In genomic region chr16:4176794-4177438, GRCh38 we compare ENCODE assay signal across 1 cellular context.
TF ChIP-seq lines count a peak whose summit lies in the region.

No MANE protein-coding gene starts in this region.

TF ChIP-seq in GM12878, 131 proteins besides CTCF, POLR2A, EP300 and RAD21 (continued from another document and continues in another):
- TF ChIP-seq ZBTB40 (IDR thresholded peaks at IDR 0.05; ENCODE audit: borderline replicate concordance) (no peak), REST (IDR thresholded peaks at IDR 0.05; ENCODE audit: low read depth, low read length) (no peak), ETV6 (conservative IDR thresholded peaks at IDR 0.05 in 1 of 2, IDR thresholded peaks at IDR 0.05 in 1 of 2; ENCODE audit: borderline replicate concordance in 1 of 2, low read depth in 1 of 2) (0 out of 4 replicates have a peak, but pooled peaks of 1 of the 2 experiments have one; percentile 15), FOXK2 (IDR thresholded peaks at IDR 0.05) (no peak), BCL11A (IDR thresholded peaks at IDR 0.05; ENCODE audit: low read depth, low read length) (0 out of 2 replicates have a peak, but pooled peaks have one; percentile 12), CBX5 (IDR thresholded peaks at IDR 0.05; ENCODE audit: low read depth) (no peak), ZNF274 (IDR thresholded peaks at IDR 0.05; ENCODE audit: insufficient read depth, insufficient read length) (no peak), IRF4 (IDR thresholded peaks at IDR 0.05; ENCODE audit: low read depth, low read length) (no peak), E2F8 (IDR thresholded peaks at IDR 0.05; ENCODE audit: low read depth, partially characterized antibody) (no peak), HCFC1 (IDR thresholded peaks at IDR 0.05; ENCODE audit: low read length) (no peak), CUX1 (IDR thresholded peaks at IDR 0.05; ENCODE audit: insufficient replicate concordance, low read depth, low read length) (no peak), CBX3 (IDR thresholded peaks at IDR 0.05; ENCODE audit: borderline replicate concordance, low read depth) (no peak), RELB (IDR thresholded peaks at IDR 0.05; ENCODE audit: low read depth) (0 out of 2 replicates have a peak, but pooled peaks have one; percentile 14), GATAD2B (conservative IDR thresholded peaks at IDR 0.05; ENCODE audit: low read depth) (0 out of 2 replicates have a peak, but pooled peaks have one; percentile 42), IRF3 (IDR thresholded peaks at IDR 0.05) (no peak), MEF2B (IDR thresholded peaks at IDR 0.05; ENCODE audit: partially characterized antibody, poor library complexity, severe bottlenecking) (peak; percentile 90), RUNX3 (IDR thresholded peaks at IDR 0.05; ENCODE audit: low read length) (peak; percentile 21; the same call in 1 of the 2 replicates)
- TF ChIP-seq, protein P1, sequence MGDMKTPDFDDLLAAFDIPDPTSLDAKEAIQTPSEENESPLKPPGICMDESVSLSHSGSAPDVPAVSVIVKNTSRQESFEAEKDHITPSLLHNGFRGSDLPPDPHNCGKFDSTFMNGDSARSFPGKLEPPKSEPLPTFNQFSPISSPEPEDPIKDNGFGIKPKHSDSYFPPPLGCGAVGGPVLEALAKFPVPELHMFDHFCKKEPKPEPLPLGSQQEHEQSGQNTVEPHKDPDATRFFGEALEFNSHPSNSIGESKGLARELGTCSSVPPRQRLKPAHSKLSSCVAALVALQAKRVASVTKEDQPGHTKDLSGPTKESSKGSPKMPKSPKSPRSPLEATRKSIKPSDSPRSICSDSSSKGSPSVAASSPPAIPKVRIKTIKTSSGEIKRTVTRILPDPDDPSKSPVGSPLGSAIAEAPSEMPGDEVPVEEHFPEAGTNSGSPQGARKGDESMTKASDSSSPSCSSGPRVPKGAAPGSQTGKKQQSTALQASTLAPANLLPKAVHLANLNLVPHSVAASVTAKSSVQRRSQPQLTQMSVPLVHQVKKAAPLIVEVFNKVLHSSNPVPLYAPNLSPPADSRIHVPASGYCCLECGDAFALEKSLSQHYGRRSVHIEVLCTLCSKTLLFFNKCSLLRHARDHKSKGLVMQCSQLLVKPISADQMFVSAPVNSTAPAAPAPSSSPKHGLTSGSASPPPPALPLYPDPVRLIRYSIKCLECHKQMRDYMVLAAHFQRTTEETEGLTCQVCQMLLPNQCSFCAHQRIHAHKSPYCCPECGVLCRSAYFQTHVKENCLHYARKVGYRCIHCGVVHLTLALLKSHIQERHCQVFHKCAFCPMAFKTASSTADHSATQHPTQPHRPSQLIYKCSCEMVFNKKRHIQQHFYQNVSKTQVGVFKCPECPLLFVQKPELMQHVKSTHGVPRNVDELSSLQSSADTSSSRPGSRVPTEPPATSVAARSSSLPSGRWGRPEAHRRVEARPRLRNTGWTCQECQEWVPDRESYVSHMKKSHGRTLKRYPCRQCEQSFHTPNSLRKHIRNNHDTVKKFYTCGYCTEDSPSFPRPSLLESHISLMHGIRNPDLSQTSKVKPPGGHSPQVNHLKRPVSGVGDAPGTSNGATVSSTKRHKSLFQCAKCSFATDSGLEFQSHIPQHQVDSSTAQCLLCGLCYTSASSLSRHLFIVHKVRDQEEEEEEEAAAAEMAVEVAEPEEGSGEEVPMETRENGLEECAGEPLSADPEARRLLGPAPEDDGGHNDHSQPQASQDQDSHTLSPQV (IDR thresholded peaks at IDR 0.05) = no peak
- TF ChIP-seq, protein P2, sequence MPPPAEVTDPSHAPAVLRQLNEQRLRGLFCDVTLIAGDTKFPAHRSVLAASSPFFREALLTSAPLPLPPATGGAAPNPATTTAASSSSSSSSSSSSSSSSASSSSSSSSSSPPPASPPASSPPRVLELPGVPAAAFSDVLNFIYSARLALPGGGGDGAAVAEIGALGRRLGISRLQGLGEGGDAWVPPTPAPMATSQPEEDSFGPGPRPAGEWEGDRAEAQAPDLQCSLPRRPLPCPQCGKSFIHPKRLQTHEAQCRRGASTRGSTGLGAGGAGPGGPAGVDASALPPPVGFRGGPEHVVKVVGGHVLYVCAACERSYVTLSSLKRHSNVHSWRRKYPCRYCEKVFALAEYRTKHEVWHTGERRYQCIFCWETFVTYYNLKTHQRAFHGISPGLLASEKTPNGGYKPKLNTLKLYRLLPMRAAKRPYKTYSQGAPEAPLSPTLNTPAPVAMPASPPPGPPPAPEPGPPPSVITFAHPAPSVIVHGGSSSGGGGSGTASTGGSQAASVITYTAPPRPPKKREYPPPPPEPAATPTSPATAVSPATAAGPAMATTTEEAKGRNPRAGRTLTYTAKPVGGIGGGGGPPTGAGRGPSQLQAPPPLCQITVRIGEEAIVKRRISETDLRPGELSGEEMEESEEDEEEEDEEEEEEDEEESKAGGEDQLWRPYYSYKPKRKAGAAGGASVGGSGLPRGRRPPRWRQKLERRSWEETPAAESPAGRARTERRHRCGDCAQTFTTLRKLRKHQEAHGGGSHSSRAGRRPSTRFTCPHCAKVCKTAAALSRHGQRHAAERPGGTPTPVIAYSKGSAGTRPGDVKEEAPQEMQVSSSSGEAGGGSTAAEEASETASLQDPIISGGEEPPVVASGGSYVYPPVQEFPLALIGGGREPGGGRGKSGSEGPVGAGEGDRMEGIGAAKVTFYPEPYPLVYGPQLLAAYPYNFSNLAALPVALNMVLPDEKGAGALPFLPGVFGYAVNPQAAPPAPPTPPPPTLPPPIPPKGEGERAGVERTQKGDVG (CRISPR knock-in tag; IDR thresholded peaks at IDR 0.05) = no peak
